ENCODE assay signal across 2 cellular contexts in genomic region chr1:160167580-160167979, GRCh38.
TF ChIP-seq lines count a peak whose summit lies in the region.

No MANE protein-coding gene starts in this region.

TF ChIP-seq in HCT116, 20 proteins besides CTCF, POLR2A, EP300 and RAD21:
- TF ChIP-seq POLR2AphosphoS5 (IDR thresholded peaks at IDR 0.05; ENCODE audit: low read depth, low read length) (no peak), FOSL1 (IDR thresholded peaks at IDR 0.05; ENCODE audit: low read depth) (no peak), SRF (IDR thresholded peaks at IDR 0.05; ENCODE audit: low read depth) (no peak), SP1 (IDR thresholded peaks at IDR 0.05; ENCODE audit: low read depth) (no peak), YY1 (IDR thresholded peaks at IDR 0.05; ENCODE audit: extremely low read depth, insufficient replicate concordance, low read depth, low read length) (no peak), CEBPB (IDR thresholded peaks at IDR 0.05; ENCODE audit: low read depth) (no peak)

TF ChIP-seq in SK-N-SH, 30 proteins besides CTCF, POLR2A, EP300 and RAD21:
- TF ChIP-seq YY1 (IDR thresholded peaks at IDR 0.05; ENCODE audit: low read depth) (no peak), POLR2AphosphoS5 (IDR thresholded peaks at IDR 0.05; ENCODE audit: low read depth, low read length) (no peak), TEAD4 (IDR thresholded peaks at IDR 0.05; ENCODE audit: borderline replicate concordance, insufficient read depth) (no peak), TAF1 (IDR thresholded peaks at IDR 0.05; ENCODE audit: borderline replicate concordance, low read depth, low read length) (no peak), IRF3 (IDR thresholded peaks at IDR 0.05; ENCODE audit: low read depth, low read length) (no peak), MXI1 (IDR thresholded peaks at IDR 0.05; ENCODE audit: low read depth, low read length) (no peak), REST (IDR thresholded peaks at IDR 0.05; ENCODE audit: low read depth, low read length) (no peak), USF1 (IDR thresholded peaks at IDR 0.05; ENCODE audit: borderline replicate concordance, low read depth) (no peak), ZBTB33 (IDR thresholded peaks at IDR 0.05; ENCODE audit: borderline replicate concordance, low read depth) (no peak), TCF12 (IDR thresholded peaks at IDR 0.05) (no peak)
